ENCODE assay signal across 9 cellular contexts in genomic region chr3:186571644-186572013, GRCh38. TPM values are rescaled to one million over a fixed set of nuclear protein-coding genes. Genes with fewer than 3 reads are reported as not detected.
DNase-seq lines count a peak whose midpoint lies in the region; ATAC-seq, FAIRE-seq and TF ChIP-seq lines count a peak whose summit lies in the region.
"Had no signal": no experiment of that assay in that cellular context is flagged by ENCODE, and none has a peak within 500 bp of the region (broad histone marks: within the 10 kb centered on the region; RNA-seq: fewer than 3 reads in every experiment).

No MANE protein-coding gene starts in this region.

- H3K4me1 Mint-ChIP-seq in CD14-positive monocyte = peaks cover 28% of the 10 kb centered on the region
- H3K4me1 Mint-ChIP-seq in nephron = peaks cover 33% of the 10 kb centered on the region

- no peaks in the 10 kb centered on the region for H3K27me3 Mint-ChIP-seq in CD14-positive monocyte (ENCODE audit: low read depth in 3 of 3)
- H3K27me3 Mint-ChIP-seq in nephron (ENCODE audit: low read depth) = no peaks in the 10 kb centered on the region

- peaks cover 81% of the 10 kb centered on the region for H3K79me2 ChIP-seq in Loucy (ENCODE audit: insufficient read depth, low read length)

- H3K36me3 ChIP-seq in Loucy (ENCODE audit: insufficient read depth, low read length) = peaks cover 39% of the 10 kb centered on the region
- peaks cover 6% of the 10 kb centered on the region for H3K36me3 ChIP-seq in bronchial epithelial cell (ENCODE audit: control insufficient read depth, insufficient read depth, low read length)

- H3K4me3 Mint-ChIP-seq in CD14-positive monocyte (peak overlapping the region; percentile 96 to 97), nephron (peak overlapping the region; percentile 91 to 98 (median 92))

- H3K4me2 ChIP-seq in Loucy (ENCODE audit: low read depth, low read length, poor library complexity, severe bottlenecking) = peak overlapping the region; percentile 97

- no peaks in the 10 kb centered on the region for H3K27me3 ChIP-seq in Loucy (ENCODE audit: insufficient read depth, low read length, poor library complexity, severe bottlenecking)
- no peaks in the 10 kb centered on the region for H3K27me3 ChIP-seq in bronchial epithelial cell (ENCODE audit: control insufficient read depth, insufficient read depth, low read length)

- peaks cover 46% of the 10 kb centered on the region for H3K4me1 ChIP-seq in Loucy (ENCODE audit: insufficient read depth, low read length, poor library complexity, severe bottlenecking)

- TF ChIP-seq CTCF in CD14-positive monocyte (IDR thresholded peaks at IDR 0.05) (no peak), Loucy (conservative IDR thresholded peaks at IDR 0.05; ENCODE audit: low read length) (no peak), bronchial epithelial cell (IDR thresholded peaks at IDR 0.05; ENCODE audit: insufficient read depth, low read length, severe bottlenecking) (no peak), nephron (IDR thresholded peaks at IDR 0.05; ENCODE audit: unreplicated experiment in 3 of 3) (no peak), D721Med (IDR thresholded peaks at IDR 0.05; ENCODE audit: insufficient read depth, missing control alignments) (no peak)

- H3K27ac Mint-ChIP-seq in CD14-positive monocyte (peak overlapping the region; percentile 92 to 99 (median 97)), nephron (no peak overlapping the region)

- H3K9me3 ChIP-seq in Loucy (ENCODE audit: insufficient read depth, low read depth, low read length) = no peaks in the 10 kb centered on the region

- intact Hi-C loops in CD14-positive monocyte (cut with micrococcal nuclease) = loop anchor here in 1 of 2 donors (10.0 kb wide), 1 partner anchor 213 kb away; the partner anchor contains the start of gene EIF4A2

- no peaks in the 10 kb centered on the region for H3K9me2 ChIP-seq in Loucy (replicated peaks; ENCODE audit: low read depth, low read length)

- DNase-seq in CD14-positive monocyte (ENCODE audit: low spot score) (no peak), bronchial epithelial cell (ENCODE audit: low read depth) (no peak), amygdala (lab: John Stamatoyannopoulos, UW) (no peak), NCI-H1694 (lab: John Stamatoyannopoulos, UW) (no peak), D721Med (ENCODE audit: insufficient read length, low spot score) (no peak)
- DNase-seq: NCI-H446 had no signal

- H3K36me3 Mint-ChIP-seq in CD14-positive monocyte (peaks cover 36 to 45% of the 10 kb centered on the region in 2 donors), nephron (ENCODE audit: low read depth) (peaks cover 27% of the 10 kb centered on the region)

- peak overlapping the region; percentile 93 for H3K4me3 ChIP-seq in Loucy (ENCODE audit: low read length, poor library complexity, severe bottlenecking)
- peak overlapping the region; percentile 66 for H3K4me3 ChIP-seq in bronchial epithelial cell (ENCODE audit: low read depth, low read length)

- FAIRE-seq in bronchial epithelial cell (lab: Jason Lieb, UNC) (no peak), D721Med (lab: Jason Lieb, UNC) (no peak)

- no peak overlapping the region for H2AFZ ChIP-seq in Loucy (ENCODE audit: low read length)

- H3K9ac ChIP-seq in Loucy (ENCODE audit: low read depth, low read length, poor library complexity, severe bottlenecking) = peak overlapping the region; percentile 91

- no peak for ATAC-seq in GM18873 (IDR thresholded peaks at IDR 0.05; ENCODE audit: low FRiP score, unreplicated experiment)

- H3K9me3 Mint-ChIP-seq in CD14-positive monocyte = no peaks in the 10 kb centered on the region
- H3K9me3 Mint-ChIP-seq in nephron = no peaks in the 10 kb centered on the region

- H3F3A ChIP-seq in Loucy (ENCODE audit: low read depth) = no peaks in the 10 kb centered on the region

- H4K20me1 ChIP-seq in Loucy (ENCODE audit: insufficient read depth, low read length, poor library complexity, severe bottlenecking) = peaks cover 41% of the 10 kb centered on the region

RNA-seq across cellular contexts. Expression of gene DNAJB11, which starts 1.1 kb away (rescaled TPM):
- polyA plus RNA-seq in CD14-positive monocyte = 10 to 100 TPM; 44.6 to 45.8 TPM
- total RNA-seq in bronchial epithelial cell = 66.6 and 94.5 TPM in 2 replicates

RNA-seq across cellular contexts. Expression of gene TBCCD1, which starts 4.5 kb away (rescaled TPM):
- polyA plus RNA-seq in CD14-positive monocyte = 1 to 10 TPM; 9.2 to 9.6 TPM
- 13.7 and 14.7 TPM in 2 replicates for total RNA-seq in bronchial epithelial cell

RNA-seq across cellular contexts. Expression of gene CRYGS, which starts 27.4 kb away (rescaled TPM):
- under 1 TPM in 1 of 2 donors, not detected in 1; 0.25 TPM for polyA plus RNA-seq in CD14-positive monocyte
- total RNA-seq in bronchial epithelial cell = 0.79 and 1.7 TPM in 2 replicates

RNA-seq across cellular contexts. Expression of gene AHSG, which starts 41.2 kb away (rescaled TPM):
- not detected for polyA plus RNA-seq in CD14-positive monocyte
- total RNA-seq in bronchial epithelial cell = 0.13 TPM in 1 of 2 replicates, not detected in the other

Comparison
In these comparisons a context has a peak if more than half of its experiments do, and no peak if none do; other contexts are left out.
1. H3K27ac Mint-ChIP-seq: peak in CD14-positive monocyte (7 of 7); none in nephron (0 of 3).